3 cellular contexts compared by ENCODE assay signal in the genomic region with DNA sequence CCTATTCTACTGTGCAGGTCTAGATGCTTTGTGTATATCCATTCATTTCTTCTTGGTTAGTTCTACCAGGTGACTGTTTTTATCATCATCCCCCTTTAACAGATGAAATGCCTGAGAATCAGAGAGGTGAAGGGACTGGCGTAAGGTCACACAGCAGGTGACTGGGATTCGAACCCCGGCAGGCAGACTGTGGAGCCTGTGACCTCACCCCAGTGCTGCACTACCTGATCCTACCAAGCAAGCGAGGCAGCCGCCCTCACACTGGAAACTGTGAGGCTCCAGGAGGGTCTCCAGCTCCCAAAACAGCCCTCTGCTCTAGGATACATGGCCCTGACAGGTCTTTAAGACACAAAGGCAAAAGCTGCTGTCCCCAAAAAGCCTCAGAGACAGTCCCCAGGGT.
TF ChIP-seq lines count a peak whose summit lies in the region.

No MANE protein-coding gene starts in this region.

TF ChIP-seq in HepG2, 621 proteins besides CTCF, POLR2A, EP300 and RAD21:
- TF ChIP-seq GLI4 (CRISPR knock-in tag; IDR thresholded peaks at IDR 0.05; ENCODE audit: borderline replicate concordance) (no peak), ZNF768 (CRISPR knock-in tag; IDR thresholded peaks at IDR 0.05) (peak; percentile 67; the same call in 1 of the 2 replicates)
TF ChIP-seq in HepG2: peak in this region for 1.

TF ChIP-seq in K562, 482 proteins besides CTCF, POLR2A, EP300 and RAD21:
- peak; percentile 33 for TF ChIP-seq RBM25 (IDR thresholded peaks at IDR 0.05; ENCODE audit: low read depth, low read length, severe bottlenecking)
- no peak for TF ChIP-seq ARID1B (IDR thresholded peaks at IDR 0.05)
- peak; percentile 22 for TF ChIP-seq ZFP36 (IDR thresholded peaks at IDR 0.05; ENCODE audit: low read depth, low read length, partially characterized antibody)

TF ChIP-seq in H1, 55 proteins besides CTCF, POLR2A, EP300 and RAD21:
- TF ChIP-seq CBX5 (IDR thresholded peaks at IDR 0.05; ENCODE audit: low read depth, low read length) (no peak), KDM1A (IDR thresholded peaks at IDR 0.05; ENCODE audit: borderline replicate concordance, low read length) (0 out of 2 replicates have a peak, but pooled peaks have one; percentile 12)
TF ChIP-seq in H1: peak in this region for 1.
